21 cellular contexts compared by ENCODE assay signal in the genomic region with DNA sequence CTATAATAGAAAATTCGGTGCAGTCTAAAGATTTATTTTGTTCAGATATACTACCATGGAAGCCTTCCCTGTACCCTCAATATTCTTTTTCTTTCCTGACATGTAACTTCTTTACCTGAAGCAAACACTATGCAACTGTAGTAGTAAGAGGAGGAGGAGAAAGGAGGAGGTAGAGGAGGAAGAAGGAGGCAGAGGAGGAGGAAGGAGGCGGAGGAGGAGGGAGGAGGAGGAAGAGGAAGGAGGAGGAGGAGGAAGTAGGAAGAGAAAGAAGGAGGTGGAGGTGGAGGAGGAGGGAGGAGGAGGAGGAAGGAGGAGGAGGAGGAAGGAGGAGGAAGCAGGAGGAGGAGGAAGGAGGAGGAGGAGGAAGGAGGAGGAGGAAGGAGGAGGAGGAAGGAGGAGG.
"Had no signal": no experiment of that assay in that cellular context is flagged by ENCODE, and none has a peak within 500 bp of the region (broad histone marks: within the 10 kb centered on the region; RNA-seq: fewer than 3 reads in every experiment).

No MANE protein-coding gene starts in this region.

- H3K36me3 Mint-ChIP-seq: mesothelial cell of epicardium, naive B cell had no signal

- H3K9me3 Mint-ChIP-seq: mesothelial cell of epicardium, naive B cell had no signal

- DNase-seq: dermis blood vessel endothelial cell; dorsolateral prefrontal cortex; effector CD4-positive, alpha-beta T cell; effector memory CD4-positive, alpha-beta T cell; foreskin fibroblast; foreskin melanocyte; gastrocnemius medialis; glutamatergic neuron; head of caudate nucleus; heart right ventricle; hippocampal formation; left cardiac atrium; left lung; left ventricle myocardium superior; lower lobe of right lung; mesenchymal stem cell; mucosa of descending colon; naive B cell had no signal

- H3K36me3 ChIP-seq: esophagus muscularis mucosa, gastrocnemius medialis, heart right ventricle, left lung, lower lobe of right lung had no signal

- H3K4me3 ChIP-seq: coronary artery, dorsolateral prefrontal cortex, esophagus muscularis mucosa, gastrocnemius medialis, heart right ventricle, left lung, lower lobe of right lung, mucosa of descending colon had no signal

- H3K27me3 Mint-ChIP-seq: naive B cell had no signal

- H3K27ac Mint-ChIP-seq: mesothelial cell of epicardium, naive B cell had no signal

- H3K27ac ChIP-seq: coronary artery, dorsolateral prefrontal cortex, esophagus muscularis mucosa, gastrocnemius medialis, heart right ventricle, left lung, lower lobe of right lung had no signal

- ATAC-seq: gastrocnemius medialis, heart right ventricle, left cardiac atrium, left lung, left ventricle myocardium superior, lower lobe of right lung, mucosa of descending colon had no signal

- H3K27me3 ChIP-seq: dorsolateral prefrontal cortex, esophagus muscularis mucosa, gastrocnemius medialis, heart right ventricle, left lung had no signal

- H3K4me1 Mint-ChIP-seq: naive B cell had no signal

- H3K9me3 ChIP-seq: esophagus muscularis mucosa, gastrocnemius medialis, heart right ventricle, left lung, lower lobe of right lung, mucosa of descending colon had no signal

- H3K4me1 ChIP-seq: esophagus muscularis mucosa, gastrocnemius medialis, lower lobe of right lung had no signal

- H3K4me3 Mint-ChIP-seq: mesothelial cell of epicardium, naive B cell had no signal
